Comparison of ENCODE assay signal across 23 cellular contexts in the genomic region with DNA sequence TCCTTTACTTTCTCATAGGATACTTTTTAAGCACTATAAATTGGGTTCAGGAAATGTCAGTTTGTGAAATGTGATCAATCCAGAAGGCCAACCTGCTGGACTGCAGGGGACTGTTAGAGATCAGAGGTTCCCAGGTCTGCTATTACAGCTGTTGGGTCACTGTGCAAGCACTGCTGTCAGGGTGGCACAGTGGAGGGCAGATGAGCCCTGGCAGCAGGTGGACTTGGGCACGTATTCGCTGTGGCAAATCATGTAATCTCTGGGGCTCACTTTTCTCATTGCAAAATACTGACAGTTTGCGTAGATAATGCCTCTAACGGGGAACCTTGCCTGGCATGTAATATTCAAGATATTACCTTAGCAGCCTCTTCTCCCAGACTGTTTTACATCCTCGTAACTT. TPM values are rescaled to one million over a fixed set of nuclear protein-coding genes. Genes with fewer than 3 reads are reported as not detected.
"Had no signal": no experiment of that assay in that cellular context is flagged by ENCODE, and none has a peak within 500 bp of the region (broad histone marks: within the 10 kb centered on the region; RNA-seq: fewer than 3 reads in every experiment).

No MANE protein-coding gene starts in this region.

- H3K36me3 Mint-ChIP-seq: activated naive CD8-positive, alpha-beta T cell; natural killer cell had no signal

- H3K4me1 ChIP-seq: breast epithelium, pancreas, thyroid gland, uterus had no signal

- H3K36me3 ChIP-seq: breast epithelium, pancreas, thyroid gland, uterus had no signal

- H3K27me3 ChIP-seq: adrenal gland, breast epithelium, left lung, pancreas, thyroid gland, uterus had no signal

- DNase-seq: activated CD4-positive, alpha-beta T cell treated with anti-CD3 and anti-CD28 coated beads for 1 hour; activated CD4-positive, alpha-beta T cell treated with anti-CD3 and anti-CD28 coated beads, Interleukin-2, amount 50 U/mL, for 1 hour; activated CD8-positive, alpha-beta memory T cell treated with anti-CD3 and anti-CD28 coated beads, Interleukin-2, amount 50 U/mL, for 4 hours; activated CD8-positive, alpha-beta T cell treated with anti-CD3 and anti-CD28 coated beads, Interleukin-2, amount 10 ng/mL, durations not matched to agents 7 days and 5 days; activated T-cell treated with anti-CD3 and anti-CD28 coated beads, Interleukin-2, amount 50 U/mL, for 24 hours; cerebellar nuclear complex; left lung; natural killer cell; pancreas; stimulated activated CD4-positive, alpha-beta T cell treated with anti-CD3 and anti-CD28 coated beads, Interleukin-4, amount 100 ng/mL, for 24 hours; stimulated activated naive CD8-positive, alpha-beta T cell treated with anti-CD3 and anti-CD28 coated beads, Interleukin-15, Interleukin-2, amounts not matched to agents 100 U/mL and 50 U/mL, for 24 hours; T-helper 1 cell; thyroid gland; uterus had no signal

- H3K4me3 ChIP-seq: adrenal gland, breast epithelium, coronary artery, left lung, lung, pancreas, thyroid gland, uterus had no signal

- H3K9me3 ChIP-seq: adrenal gland, breast epithelium, left lung, pancreas, thyroid gland, uterus had no signal

- H3K27ac ChIP-seq: adrenal gland, breast epithelium, coronary artery, epithelial cell of prostate, pancreas, thyroid gland, uterus had no signal

- H3K27ac Mint-ChIP-seq: activated CD8-positive, alpha-beta T cell treated with anti-CD3 and anti-CD28 coated beads, Interleukin-2, amount 10 ng/mL, durations not matched to agents 7 days and 5 days; activated naive CD8-positive, alpha-beta T cell; activated T-cell treated with anti-CD3 and anti-CD28 coated beads, Interleukin-2, amount 50 U/mL, for 24 hours; activated T-helper 17 cell treated with anti-CD3 and anti-CD28 coated beads, Interleukin-2, amount 50 U/mL, for 72 hours; mesothelial cell of epicardium; natural killer cell had no signal

- FAIRE-seq: pancreas had no signal

- H3K9me3 Mint-ChIP-seq: activated T-cell treated with anti-CD3 and anti-CD28 coated beads, Interleukin-2, amount 50 U/mL, for 24 hours; activated T-helper 17 cell treated with anti-CD3 and anti-CD28 coated beads, Interleukin-2, amount 50 U/mL, for 72 hours; natural killer cell had no signal

- ATAC-seq: activated CD8-positive, alpha-beta T cell treated with anti-CD3 and anti-CD28 coated beads, Interleukin-2, amount 10 ng/mL, durations not matched to agents 7 days and 5 days; activated T-helper 17 cell treated with anti-CD3 and anti-CD28 coated beads, Interleukin-2, amount 50 U/mL, for 72 hours; left lung; natural killer cell; pancreas; sciatic nerve; stimulated activated naive CD8-positive, alpha-beta T cell treated with anti-CD3 and anti-CD28 coated beads, Interleukin-15, Interleukin-2, amounts not matched to agents 100 U/mL and 50 U/mL, for 24 hours had no signal

RNA-seq across cellular contexts. Expression of gene RAB31, which starts 18.1 kb away (rescaled TPM):
- total RNA-seq: activated CD8-positive, alpha-beta T cell treated with anti-CD3 and anti-CD28 coated beads, Interleukin-2, amount 10 ng/mL, durations not matched to agents 7 days and 5 days had no signal
